In the genomic region with DNA sequence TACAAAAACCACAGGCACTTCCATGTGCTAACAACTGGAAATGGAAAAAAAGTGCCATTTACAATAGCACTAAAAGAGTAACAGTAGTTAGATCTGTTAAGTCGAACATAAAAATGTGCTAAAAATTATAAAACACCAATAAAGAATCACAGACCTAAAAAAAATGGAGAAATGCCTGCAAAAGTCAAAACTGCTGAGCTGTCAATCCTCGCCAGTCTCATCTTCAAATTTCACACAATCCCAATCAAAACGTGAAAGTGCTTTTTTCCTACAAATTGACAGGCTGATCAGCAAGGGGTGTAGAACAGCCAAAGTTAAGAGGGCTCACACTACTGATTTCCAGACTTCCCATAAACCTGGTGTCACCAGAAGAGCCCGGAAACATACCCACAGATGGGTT, we compare ENCODE assay signal across 2 cellular contexts.
TF ChIP-seq lines count a peak whose summit lies in the region.

No MANE protein-coding gene starts in this region.

TF ChIP-seq in A549, 52 proteins besides CTCF, POLR2A, EP300 and RAD21 (continued from another document):
- no peak for TF ChIP-seq EHF (CRISPR knock-in tag; IDR thresholded peaks at IDR 0.05)

TF ChIP-seq in IMR-90, 13 proteins besides CTCF, POLR2A, EP300 and RAD21 (continued from another document):
- TF ChIP-seq MAZ (IDR thresholded peaks at IDR 0.05; ENCODE audit: borderline replicate concordance, low read depth, low read length) (no peak), NFE2L2 (IDR thresholded peaks at IDR 0.05; ENCODE audit: low read depth, low read length) (no peak), MXI1 (IDR thresholded peaks at IDR 0.05; ENCODE audit: borderline replicate concordance, low read depth, low read length) (no peak), MAFK (IDR thresholded peaks at IDR 0.05; ENCODE audit: low read depth, low read length) (peak; percentile 93), BHLHE40 (IDR thresholded peaks at IDR 0.05; ENCODE audit: low read depth, low read length) (no peak)
